In genomic region chr18:61201516-61201915, GRCh38 we compare ENCODE assay signal across 23 cellular contexts.
"Had no signal": no experiment of that assay in that cellular context is flagged by ENCODE, and none has a peak within 500 bp of the region (broad histone marks: within the 10 kb centered on the region; RNA-seq: fewer than 3 reads in every experiment).

No MANE protein-coding gene starts in this region.

- H3K9ac ChIP-seq: parathyroid adenoma had no signal

- H3K4me3 ChIP-seq: esophagus muscularis mucosa, gastroesophageal sphincter, heart left ventricle, hepatocyte, left lung, mucosa of descending colon, right lobe of liver, transverse colon, upper lobe of right lung, uterus had no signal

- H3K27me3 ChIP-seq: esophagus muscularis mucosa, foreskin keratinocyte, gastroesophageal sphincter, heart left ventricle, hepatocyte, left lung, neutrophil, right lobe of liver, transverse colon, upper lobe of right lung, uterus had no signal

- ATAC-seq: foreskin keratinocyte; gastroesophageal sphincter; heart left ventricle; left lung; mucosa of descending colon; natural killer cell treated with Interleukin-12 subunit alpha and Interleukin-12 subunit beta and Interleukin-15 and Interleukin-18, amount 100 ng/mL, for 72 hours; right lobe of liver; stimulated activated naive B cell treated with anti-CD40 and anti-IgM and Interleukin-4, amounts not matched to agents 10 μg/mL and 1 μg/mL and 100 μg/mL, for 72 hours; upper lobe of right lung had no signal

- H3K9me3 ChIP-seq: esophagus muscularis mucosa, gastroesophageal sphincter, heart left ventricle, left lung, mucosa of descending colon, neutrophil, right lobe of liver, transverse colon, upper lobe of right lung, uterus had no signal

- H3K4me1 ChIP-seq: esophagus muscularis mucosa, foreskin keratinocyte, gastroesophageal sphincter, heart left ventricle, left lung, parathyroid adenoma, right lobe of liver, transverse colon, upper lobe of right lung, uterus had no signal

- DNase-seq: effector CD8-positive, alpha-beta T cell; endodermal cell; foreskin keratinocyte; heart left ventricle; kidney; mesenchymal stem cell; mucosa of descending colon; naive B cell; right lobe of liver; small intestine; stimulated activated CD4-positive, alpha-beta T cell treated with anti-CD3 and anti-CD28 coated beads, Interleukin-15, amount 100 ng/mL, for 24 hours; stimulated activated CD4-positive, alpha-beta T cell treated with anti-CD3 and anti-CD28 coated beads, Interleukin-2, amount 100 ng/mL, for 48 hours; stimulated activated naive B cell treated with anti-CD40 and anti-IgM and Interleukin-4, amounts not matched to agents 10 μg/mL and 1 μg/mL and 100 μg/mL, for 72 hours; transverse colon; upper lobe of right lung; uterus had no signal

- H3K36me3 ChIP-seq: esophagus muscularis mucosa, gastroesophageal sphincter, heart left ventricle, left lung, neutrophil, right lobe of liver, transverse colon, upper lobe of right lung, uterus had no signal

- H3K27ac ChIP-seq: esophagus muscularis mucosa, foreskin keratinocyte, gastroesophageal sphincter, heart left ventricle, hepatocyte, left lung, neutrophil, parathyroid adenoma, right lobe of liver, transverse colon, upper lobe of right lung, uterus had no signal
